Comparison of ENCODE assay signal across 12 cellular contexts in the genomic region with DNA sequence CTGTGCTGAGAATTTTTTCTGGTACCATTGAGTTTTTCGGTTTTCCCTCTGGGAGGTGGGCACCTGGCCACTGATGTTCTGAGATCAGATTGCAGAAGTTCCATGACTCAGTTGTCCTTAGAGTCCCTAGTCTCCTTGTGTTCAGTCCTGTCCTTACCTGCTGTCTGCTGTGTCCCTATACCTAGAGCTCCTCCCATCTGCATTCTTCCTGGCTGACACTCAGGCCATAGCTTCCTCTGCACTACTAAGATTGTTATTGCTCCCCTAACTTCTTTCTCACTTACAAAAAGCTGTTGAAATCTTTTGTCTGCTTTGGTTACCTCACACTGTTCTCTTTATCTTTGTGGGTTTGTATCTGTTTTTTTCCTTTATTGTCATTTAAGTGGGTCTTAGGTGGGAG. TPM values are rescaled to one million over a fixed set of nuclear protein-coding genes. Genes with fewer than 3 reads are reported as not detected.
DNase-seq lines count a peak whose midpoint lies in the region; ATAC-seq lines count a peak whose summit lies in the region.
"Had no signal": no experiment of that assay in that cellular context is flagged by ENCODE, and none has a peak within 500 bp of the region (broad histone marks: within the 10 kb centered on the region; RNA-seq: fewer than 3 reads in every experiment).

No MANE protein-coding gene starts in this region.

- no peaks in the 10 kb centered on the region for H3K9me2 ChIP-seq in GM23248 (ENCODE audit: insufficient read depth)

- H3K9ac ChIP-seq in iPS-18a (ENCODE audit: low read length) (no peak overlapping the region), GM23248 (no peak overlapping the region)

- no peaks in the 10 kb centered on the region for H3K9me3 Mint-ChIP-seq in activated CD4-positive, alpha-beta T cell treated with anti-CD3 and anti-CD28 coated beads for 36 hours (ENCODE audit: low read depth)
- H3K9me3 Mint-ChIP-seq in T-helper 2 cell treated with Interferon-gamma antibody and Interleukin-4, amounts not matched to agents 5 μg/mL and 100 μg/mL, for 36 hours, result no peaks in the 10 kb centered on the region
- no peaks in the 10 kb centered on the region for H3K9me3 Mint-ChIP-seq in stimulated activated naive B cell treated with anti-CD40 and anti-IgM and Interleukin-4, amounts not matched to agents 10 μg/mL and 1 μg/mL and 100 μg/mL, for 72 hours

- H3F3A ChIP-seq in GM23248 (ENCODE audit: insufficient read depth), result peaks cover 5% of the 10 kb centered on the region

- no peak overlapping the region for H3K27ac ChIP-seq in iPS-18a (ENCODE audit: low read length)
- no peak overlapping the region for H3K27ac ChIP-seq in GM23248
- H3K27ac ChIP-seq: left ventricle myocardium inferior, sigmoid colon had no signal

- no peak overlapping the region for H3K4me2 ChIP-seq in GM23248 (ENCODE audit: unreplicated experiment)

- no peak overlapping the region for H3K4me3 Mint-ChIP-seq in activated CD4-positive, alpha-beta T cell treated with anti-CD3 and anti-CD28 coated beads for 36 hours
- peak overlapping the region; percentile 9 for H3K4me3 Mint-ChIP-seq in T-helper 2 cell treated with Interferon-gamma antibody and Interleukin-4, amounts not matched to agents 5 μg/mL and 100 μg/mL, for 36 hours
- H3K4me3 Mint-ChIP-seq in stimulated activated naive B cell treated with anti-CD40 and anti-IgM and Interleukin-4, amounts not matched to agents 10 μg/mL and 1 μg/mL and 100 μg/mL, for 72 hours, result peak overlapping the region; percentile 7 to 22

- H3K36me3 ChIP-seq in iPS-18a (ENCODE audit: control insufficient read depth, low read depth, low read length) (no peaks in the 10 kb centered on the region), GM23248 (ENCODE audit: low read depth) (no peaks in the 10 kb centered on the region)
- H3K36me3 ChIP-seq: left ventricle myocardium inferior, sigmoid colon had no signal

- peaks cover 97% of the 10 kb centered on the region for H3K79me2 ChIP-seq in GM23248 (ENCODE audit: insufficient read depth)

- POLR2A ChIA-PET in activated CD4-positive, alpha-beta T cell treated with anti-CD3 and anti-CD28 coated beads for 36 hours (lab: Charles Lee), result interaction anchor here (0.6 to 1.3 kb wide), 2 partner anchors 10 to 569 kb away, joined by 3 to 15 read pairs; no protein-coding TSS in a partner anchor

- H3K4me3 ChIP-seq in iPS-18a (ENCODE audit: low read length), result peak overlapping the region; percentile 28
- no peak overlapping the region for H3K4me3 ChIP-seq in GM23248
- H3K4me3 ChIP-seq: left ventricle myocardium inferior, sigmoid colon had no signal

- H3K27me3 ChIP-seq in iPS-18a (ENCODE audit: control insufficient read depth, insufficient read depth, low read length) (no peaks in the 10 kb centered on the region), GM23248 (replicated peaks; ENCODE audit: insufficient read depth) (no peaks in the 10 kb centered on the region)
- H3K27me3 ChIP-seq: sigmoid colon had no signal

- H3K27ac Mint-ChIP-seq in activated CD4-positive, alpha-beta T cell treated with anti-CD3 and anti-CD28 coated beads for 36 hours, result peak overlapping the region; percentile 47
- H3K27ac Mint-ChIP-seq in T-helper 2 cell treated with Interferon-gamma antibody and Interleukin-4, amounts not matched to agents 5 μg/mL and 100 μg/mL, for 36 hours, result no peak overlapping the region
- peak overlapping the region; percentile 15 for H3K27ac Mint-ChIP-seq in stimulated activated naive B cell treated with anti-CD40 and anti-IgM and Interleukin-4, amounts not matched to agents 10 μg/mL and 1 μg/mL and 100 μg/mL, for 72 hours

- DNase-seq in activated CD4-positive, alpha-beta T cell treated with anti-CD3 and anti-CD28 coated beads for 36 hours, result no peak
- DNase-seq in activated CD4-positive, alpha-beta T cell treated with anti-CD3 and anti-CD28 coated beads for 4 hours, result no peak
- no peak for DNase-seq in T-helper 2 cell treated with Interferon-gamma antibody and Interleukin-4, amounts not matched to agents 5 μg/mL and 100 μg/mL, for 36 hours (ENCODE audit: low spot score)
- DNase-seq in stimulated activated naive B cell treated with anti-CD40 and anti-IgM and Interleukin-4, amounts not matched to agents 10 μg/mL and 1 μg/mL and 100 μg/mL, for 72 hours, result no peak
- no peak for DNase-seq in GM23248
- no peak for DNase-seq in DMS53 (lab: John Stamatoyannopoulos, UW)
- DNase-seq: erythroblast, left ventricle myocardium inferior, NCI-H526, sigmoid colon had no signal

- H2AFZ ChIP-seq in GM23248, result no peak overlapping the region

- H3K9me3 ChIP-seq in iPS-18a (ENCODE audit: control insufficient read depth, low read depth, low read length), result no peaks in the 10 kb centered on the region
- H3K9me3 ChIP-seq in GM23248 (ENCODE audit: low read depth), result no peaks in the 10 kb centered on the region
- H3K9me3 ChIP-seq: left ventricle myocardium inferior, sigmoid colon had no signal

- H3K4me1 Mint-ChIP-seq in activated CD4-positive, alpha-beta T cell treated with anti-CD3 and anti-CD28 coated beads for 36 hours, result peaks cover 91% of the 10 kb centered on the region
- peaks cover 37% of the 10 kb centered on the region for H3K4me1 Mint-ChIP-seq in T-helper 2 cell treated with Interferon-gamma antibody and Interleukin-4, amounts not matched to agents 5 μg/mL and 100 μg/mL, for 36 hours (ENCODE audit: low read depth)
- H3K4me1 Mint-ChIP-seq in stimulated activated naive B cell treated with anti-CD40 and anti-IgM and Interleukin-4, amounts not matched to agents 10 μg/mL and 1 μg/mL and 100 μg/mL, for 72 hours, result peaks cover 32 to 80% of the 10 kb centered on the region in 2 donors

- no peaks in the 10 kb centered on the region for H3K27me3 Mint-ChIP-seq in activated CD4-positive, alpha-beta T cell treated with anti-CD3 and anti-CD28 coated beads for 36 hours
- no peaks in the 10 kb centered on the region for H3K27me3 Mint-ChIP-seq in T-helper 2 cell treated with Interferon-gamma antibody and Interleukin-4, amounts not matched to agents 5 μg/mL and 100 μg/mL, for 36 hours (ENCODE audit: low read depth)
- no peaks in the 10 kb centered on the region for H3K27me3 Mint-ChIP-seq in stimulated activated naive B cell treated with anti-CD40 and anti-IgM and Interleukin-4, amounts not matched to agents 10 μg/mL and 1 μg/mL and 100 μg/mL, for 72 hours

- H3K4me1 ChIP-seq in iPS-18a (ENCODE audit: control insufficient read depth, low read depth, low read length) (peaks cover 53% of the 10 kb centered on the region), GM23248 (ENCODE audit: insufficient read depth) (peaks cover 37% of the 10 kb centered on the region)

- ATAC-seq in activated CD4-positive, alpha-beta T cell treated with anti-CD3 and anti-CD28 coated beads for 36 hours, result peak; percentile 49
- peak; percentile 45 to 55 for ATAC-seq in stimulated activated naive B cell treated with anti-CD40 and anti-IgM and Interleukin-4, amounts not matched to agents 10 μg/mL and 1 μg/mL and 100 μg/mL, for 72 hours (replicated peaks)
- ATAC-seq in HG03139 (IDR thresholded peaks at IDR 0.05; ENCODE audit: unreplicated experiment), result no peak

- CTCF ChIA-PET in activated CD4-positive, alpha-beta T cell treated with anti-CD3 and anti-CD28 coated beads for 36 hours (lab: Charles Lee), result interaction anchor here (0.6 to 3.4 kb wide), 8 partner anchors 10 to 1020 kb away, joined by 3 to 16 read pairs (median 4); no protein-coding TSS in a partner anchor

- no peaks in the 10 kb centered on the region for H4K20me1 ChIP-seq in GM23248 (ENCODE audit: insufficient read depth)

- H3K36me3 Mint-ChIP-seq in activated CD4-positive, alpha-beta T cell treated with anti-CD3 and anti-CD28 coated beads for 36 hours (ENCODE audit: low read depth), result no peaks in the 10 kb centered on the region
- H3K36me3 Mint-ChIP-seq in T-helper 2 cell treated with Interferon-gamma antibody and Interleukin-4, amounts not matched to agents 5 μg/mL and 100 μg/mL, for 36 hours (ENCODE audit: low read depth), result peaks cover 2% of the 10 kb centered on the region
- H3K36me3 Mint-ChIP-seq in stimulated activated naive B cell treated with anti-CD40 and anti-IgM and Interleukin-4, amounts not matched to agents 10 μg/mL and 1 μg/mL and 100 μg/mL, for 72 hours, result peaks cover 0 to 8% of the 10 kb centered on the region in 2 donors

- intact Hi-C loops in activated CD4-positive, alpha-beta T cell treated with anti-CD3 and anti-CD28 coated beads for 36 hours (cut with DNase I, micrococcal nuclease), result loop anchor here in 1 of 2 experiments (2.0 kb wide), 1 partner anchor 15 kb away; no protein-coding TSS in a partner anchor

- WGBS in GM23248 (ENCODE audit: low coverage in 1 of 2, low lambda C conversion rate in 2 of 2, missing lambda C conversion rate in 2 of 2), 2 experiments, result 96 to 100% methylated on average over 1 of the region's 1 CpG

- in situ Hi-C loops in GM23248 (cut with MboI), result no loop called here

RNA-seq across cellular contexts. Expression of gene USP3, which starts 13.2 kb away (rescaled TPM):
- 10 to 100 TPM; 51.1 to 51.7 TPM for total RNA-seq in activated CD4-positive, alpha-beta T cell treated with anti-CD3 and anti-CD28 coated beads for 36 hours
- total RNA-seq in GM23248 (2014; rRNA removed; shearing (Covaris generic)), result 21.0 and 24.5 TPM in 2 replicates
- 15.4 and 16.1 TPM in 2 replicates for polyA plus RNA-seq in GM23248 (2016; fragmentation: Nextera tagmentation; extraction: Ambion mirVana)
